Comparison of ENCODE assay signal across 17 cellular contexts in genomic region chr2:238570926-238571325, GRCh38.
A peak's percentile ranks its signal among the peaks of the same experiment; 100 is the strongest.
DNase-seq lines count a peak whose midpoint lies in the region; ATAC-seq and TF ChIP-seq lines count a peak whose summit lies in the region.
"Had no signal": no experiment of that assay in that cellular context is flagged by ENCODE, and none has a peak within 500 bp of the region (broad histone marks: within the 10 kb centered on the region; RNA-seq: fewer than 3 reads in every experiment).

No MANE protein-coding gene starts in this region.

- no TSS peak for BruUV-seq in MCF 10A (replicated peaks; lab: Mats Ljungman, UMichigan)

- TF ChIP-seq CTCF in spleen (IDR thresholded peaks at IDR 0.05 in 8 of 11, conservative IDR thresholded peaks at IDR 0.05 in 3 of 11), result no peak
- TF ChIP-seq CTCF in MCF 10A (IDR thresholded peaks at IDR 0.05; ENCODE audit: unreplicated experiment), result no peak

- DNase-seq in mesenteric fat pad (ENCODE audit: low spot score) (peak; percentile 74), spleen (peak; percentile 66), MCF 10A (ENCODE audit: unreplicated experiment) (no peak), HCEC 1CT (no peak)
- DNase-seq: CD4-positive, alpha-beta T cell; CD8-positive, alpha-beta memory T cell; DMS 273 treated with DMSO at 0.1 percent for 48 hours; DMS79; EL; GDM1; GOT3 had no signal

- no peaks in the 10 kb centered on the region for H3K36me3 ChIP-seq in BLaER1
- H3K36me3 ChIP-seq in BLaER1 treated with 17β-estradiol and CSF1 and Interleukin-3, amounts not matched to agents 10 nM and 100 nM, result no peaks in the 10 kb centered on the region
- H3K36me3 ChIP-seq in spleen, result no peaks in the 10 kb centered on the region
- H3K36me3 ChIP-seq: HAP-1 had no signal

- no peaks in the 10 kb centered on the region for H3K9me3 Mint-ChIP-seq in MCF 10A (ENCODE audit: unreplicated experiment)
- H3K9me3 Mint-ChIP-seq: CD4-positive, alpha-beta T cell had no signal

- H3K36me3 Mint-ChIP-seq in MCF 10A (ENCODE audit: insufficient read depth, unreplicated experiment), result no peaks in the 10 kb centered on the region
- H3K36me3 Mint-ChIP-seq: CD14-positive monocyte; CD8-positive, alpha-beta memory T cell had no signal

- H3K4me1 ChIP-seq in BLaER1 (peaks cover 40% of the 10 kb centered on the region), spleen (no peaks in the 10 kb centered on the region)
- peaks cover 16 to 39% (median 33%) of the 10 kb centered on the region in 10 experiments for H3K4me1 ChIP-seq in BLaER1 treated with 17β-estradiol and CSF1 and Interleukin-3, amounts not matched to agents 10 nM and 100 nM
- H3K4me1 ChIP-seq: HAP-1 had no signal

- H3K4me1 Mint-ChIP-seq in MCF 10A (ENCODE audit: insufficient read depth, unreplicated experiment), result peaks cover 9% of the 10 kb centered on the region
- H3K4me1 Mint-ChIP-seq: CD8-positive, alpha-beta memory T cell had no signal

- no peak overlapping the region for H3K4me3 Mint-ChIP-seq in MCF 10A (ENCODE audit: unreplicated experiment)
- H3K4me3 Mint-ChIP-seq: CD14-positive monocyte; CD4-positive, alpha-beta T cell; CD8-positive, alpha-beta memory T cell had no signal

- POLR2A ChIA-PET in MCF 10A (lab: Yijun Ruan, JAX), result no interaction called here

- H3K9ac ChIP-seq in BLaER1, result no peak overlapping the region
- 0 out of 22 replicates have a peak overlapping the region, but pooled peaks of 1 of the 11 experiments have one; percentile 23 for H3K9ac ChIP-seq in BLaER1 treated with 17β-estradiol and CSF1 and Interleukin-3, amounts not matched to agents 10 nM and 100 nM

- H3K27ac ChIP-seq in BLaER1 (peak overlapping the region; percentile 49), spleen (no peak overlapping the region)
- H3K27ac ChIP-seq in BLaER1 treated with 17β-estradiol and CSF1 and Interleukin-3, amounts not matched to agents 10 nM and 100 nM, result peak overlapping the region in 6 of 11 experiments; percentile 19 to 63 (median 47); a peak in 7 of 22 replicates

- no peaks in the 10 kb centered on the region for H3K27me3 ChIP-seq in BLaER1
- H3K27me3 ChIP-seq in BLaER1 treated with 17β-estradiol and CSF1 and Interleukin-3, amounts not matched to agents 10 nM and 100 nM, result no peaks in the 10 kb centered on the region
- peaks cover 0 to 34% (median 0%) of the 10 kb centered on the region in 7 donors for H3K27me3 ChIP-seq in spleen (replicated peaks in 1 of 7)

- no peaks in the 10 kb centered on the region for H3K27me3 Mint-ChIP-seq in MCF 10A (ENCODE audit: insufficient read depth, unreplicated experiment)
- H3K27me3 Mint-ChIP-seq: CD4-positive, alpha-beta T cell had no signal

- H3K4me2 ChIP-seq in BLaER1, result peak overlapping the region; percentile 59
- peak overlapping the region; percentile 43 to 81 (median 67); a peak in 20 of 22 replicates for H3K4me2 ChIP-seq in BLaER1 treated with 17β-estradiol and CSF1 and Interleukin-3, amounts not matched to agents 10 nM and 100 nM

- no peak overlapping the region for H3K27ac Mint-ChIP-seq in MCF 10A (ENCODE audit: low read depth, unreplicated experiment)
- H3K27ac Mint-ChIP-seq: CD4-positive, alpha-beta T cell; CD8-positive, alpha-beta memory T cell had no signal

- no peak overlapping the region for H3K4me3 ChIP-seq in BLaER1
- no peak overlapping the region for H3K4me3 ChIP-seq in BLaER1 treated with 17β-estradiol and CSF1 and Interleukin-3, amounts not matched to agents 10 nM and 100 nM
- no peak overlapping the region for H3K4me3 ChIP-seq in spleen
- H3K4me3 ChIP-seq: GM12878, HAP-1 had no signal

- no peak for TF ChIP-seq POLR2A in spleen (IDR thresholded peaks at IDR 0.05)

- H3K9me3 ChIP-seq in BLaER1, result no peaks in the 10 kb centered on the region
- H3K9me3 ChIP-seq in BLaER1 treated with 17β-estradiol and CSF1 and Interleukin-3, amounts not matched to agents 10 nM and 100 nM (replicated peaks in 1 of 11), result no peaks in the 10 kb centered on the region; a peak in 1 of 22 replicates
- no peaks in the 10 kb centered on the region for H3K9me3 ChIP-seq in spleen
- H3K9me3 ChIP-seq: HAP-1 had no signal

- ATAC-seq in HG02610 (IDR thresholded peaks at IDR 0.05; ENCODE audit: unreplicated experiment), result no peak
- ATAC-seq: GM12878 had no signal

- CTCF ChIA-PET in MCF 10A (lab: Yijun Ruan, JAX), result interaction anchor here (0.6 kb wide), 1 partner anchor 231 kb away, joined by 4 read pairs; no protein-coding TSS in a partner anchor

- WGBS in spleen, 5 donors, result 86 to 91% (median 87%) methylated on average over 17 of the region's 17 CpGs

- intact Hi-C loops in spleen (cut with DNase I; ENCODE audit: low total_unique reads), result no loop called here
- intact Hi-C loops in MCF 10A (cut with micrococcal nuclease), result no loop called here

- no peaks in the 10 kb centered on the region for H4K20me1 ChIP-seq in BLaER1
- no peaks in the 10 kb centered on the region for H4K20me1 ChIP-seq in BLaER1 treated with 17β-estradiol and CSF1 and Interleukin-3, amounts not matched to agents 10 nM and 100 nM

Comparison
In these comparisons a context has a peak if more than half of its experiments do, and no peak if none do; other contexts are left out.
1. H3K27ac ChIP-seq: peak in BLaER1 (single experiment) and BLaER1 treated with 17β-estradiol and CSF1 and Interleukin-3, amounts not matched to agents 10 nM and 100 nM (6 of 11); none in spleen (0 of 8).
2. DNase-seq: peak in mesenteric fat pad (single experiment) and spleen (single experiment); none in MCF 10A (single experiment) and HCEC 1CT (single experiment).